In genomic region chr16:28204211-28204610, GRCh38 we compare ENCODE assay signal across 21 cellular contexts.
"Had no signal": no experiment of that assay in that cellular context is flagged by ENCODE, and none has a peak within 500 bp of the region (broad histone marks: within the 10 kb centered on the region; RNA-seq: fewer than 3 reads in every experiment).

No MANE protein-coding gene starts in this region.

- H3K27me3 ChIP-seq: gastroesophageal sphincter, sigmoid colon, tibial artery had no signal

- H3K27ac ChIP-seq: epithelial cell of prostate, gastroesophageal sphincter, lower lobe of right lung, sigmoid colon, tibial artery had no signal

- H3K4me3 ChIP-seq: gastroesophageal sphincter, lower lobe of right lung, mucosa of descending colon, sigmoid colon, tibial artery had no signal

- H3K9me3 ChIP-seq: gastroesophageal sphincter, lower lobe of right lung, mucosa of descending colon, sigmoid colon, tibial artery had no signal

- ATAC-seq: gastroesophageal sphincter, lower lobe of right lung, mucosa of descending colon had no signal

- DNase-seq: activated B cell treated with CpG ODN at 0.5 μM for 24 hours; activated CD4-positive, alpha-beta T cell treated with anti-CD3 and anti-CD28 coated beads for 4 hours; activated CD4-positive, alpha-beta T cell treated with anti-CD3 and anti-CD28 coated beads, Interleukin-2, amount 50 U/mL, for 48 hours; activated CD8-positive, alpha-beta memory T cell treated with anti-CD3 and anti-CD28 coated beads, Interleukin-2, amount 50 U/mL, for 48 hours; activated effector memory CD4-positive, alpha-beta T cell treated with anti-CD3 and anti-CD28 coated beads, Interleukin-2, amount 50 U/mL, for 16 hours; activated naive CD4-positive, alpha-beta T cell treated with anti-CD3 and anti-CD28 coated beads, Interleukin-2, amount 10 ng/mL, durations not matched to agents 7 days and 5 days; cerebellar nuclear complex; cortex of kidney; head of caudate nucleus; left colon; lower lobe of right lung; mucosa of descending colon; occipital lobe; posterior cingulate gyrus; sigmoid colon; stimulated activated CD4-positive, alpha-beta T cell treated with anti-CD3 and anti-CD28 coated beads, Interleukin-4, amount 100 ng/mL, for 24 hours; stimulated activated naive CD4-positive, alpha-beta T cell treated with Interleukin-2 at 50 U/mL for 16 hours; T1000; tibial artery had no signal
